ENCODE assay signal across 27 cellular contexts in the genomic region with DNA sequence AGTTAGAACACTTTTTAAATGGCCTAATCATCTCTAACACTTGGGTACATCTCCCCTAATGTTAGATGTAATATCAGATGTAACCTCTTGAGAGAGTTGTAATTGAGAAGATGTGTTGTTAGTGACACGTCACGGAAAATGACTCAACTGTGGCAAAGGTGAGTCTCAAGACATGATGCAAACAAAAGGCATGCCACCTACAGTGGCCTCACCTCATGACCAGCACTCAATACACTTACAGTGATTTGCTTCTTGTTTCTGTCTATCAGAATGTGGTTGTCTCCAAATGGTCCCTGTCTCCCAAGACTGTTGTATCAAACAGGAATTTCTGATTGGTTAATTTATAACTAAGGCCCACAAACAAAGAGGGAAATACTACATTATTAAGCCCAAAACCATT.
DNase-seq lines count a peak whose midpoint lies in the region; ATAC-seq and TF ChIP-seq lines count a peak whose summit lies in the region.
"Had no signal": no experiment of that assay in that cellular context is flagged by ENCODE, and none has a peak within 500 bp of the region (broad histone marks: within the 10 kb centered on the region; RNA-seq: fewer than 3 reads in every experiment).

No MANE protein-coding gene starts in this region.

- intact Hi-C loops in HCT116 (cut with micrococcal nuclease) = loop anchor here (1.0 kb wide), 1 partner anchor 308 kb away; no protein-coding TSS in a partner anchor
- intact Hi-C loops in esophagus squamous epithelium (cut with DNase I) = no loop called here

- no peak overlapping the region for H2AK5ac ChIP-seq in mesendoderm (ENCODE audit: low read length)

- no peak overlapping the region for H3K18ac ChIP-seq in mesendoderm (ENCODE audit: low read length)

- no peaks in the 10 kb centered on the region for H3K79me2 ChIP-seq in HCT116 (ENCODE audit: insufficient read depth, low read length)
- no peaks in the 10 kb centered on the region for H3K79me2 ChIP-seq in mesendoderm (ENCODE audit: control insufficient read depth, insufficient read depth, low read length)
- H3K79me2 ChIP-seq: parathyroid adenoma had no signal

- H3K27me3 Mint-ChIP-seq in stimulated activated naive B cell treated with anti-CD40 and anti-IgM and Interleukin-4, amounts not matched to agents 10 μg/mL and 1 μg/mL and 100 μg/mL, for 72 hours = no peaks in the 10 kb centered on the region
- H3K27me3 Mint-ChIP-seq: activated CD4-positive, alpha-beta memory T cell treated with anti-CD3 and anti-CD28 coated beads for 36 hours; activated naive CD4-positive, alpha-beta T cell treated with anti-CD3 and anti-CD28 coated beads, Interleukin-2, amount 10 ng/mL, durations not matched to agents 7 days and 5 days; B cell; natural killer cell treated with Interleukin-12 subunit alpha and Interleukin-12 subunit beta and Interleukin-15 and Interleukin-18, amount 100 ng/mL, for 72 hours had no signal

- H3K56ac ChIP-seq in mesendoderm (ENCODE audit: low read length) = no peak overlapping the region

- POLR2A ChIA-PET in HCT116 (lab: Charles Lee) = interaction anchor here (0.7 kb wide), 1 partner anchor 1802 kb away, joined by 3 read pairs; no protein-coding TSS in a partner anchor

- DNase-seq in HCT116 (ENCODE audit: low read depth, low spot score) = peak; percentile 93
- peak; percentile 5 for DNase-seq in MG63
- peak; percentile 98 for DNase-seq in epithelial cell of esophagus (ENCODE audit: low read depth)
- peak; percentile 57 for DNase-seq in mesendoderm
- DNase-seq in GOT3 (lab: John Stamatoyannopoulos, UW) = no peak
- DNase-seq in esophagus squamous epithelium (lab: John Stamatoyannopoulos, UW) = no peak
- DNase-seq in stimulated activated naive B cell treated with anti-CD40 and anti-IgM and Interleukin-4, amounts not matched to agents 10 μg/mL and 1 μg/mL and 100 μg/mL, for 72 hours = no peak
- DNase-seq: activated CD4-positive, alpha-beta memory T cell treated with anti-CD3 and anti-CD28 coated beads for 36 hours; activated naive CD4-positive, alpha-beta T cell treated with anti-CD3 and anti-CD28 coated beads, Interleukin-2, amount 10 ng/mL, durations not matched to agents 7 days and 5 days; activated T-cell treated with anti-CD3 and anti-CD28 coated beads, Interleukin-2, amount 50 U/mL, for 4 hours; aorta; Caco-2; foreskin melanocyte; H9; KBM-7; left colon; NCI-H1105; NCI-H2081; NCI-H524; stimulated activated CD4-positive, alpha-beta T cell treated with anti-CD3 and anti-CD28 coated beads, Interleukin-2, amount 100 ng/mL, for 24 hours; stomach; T-helper 2 cell had no signal

- no peaks in the 10 kb centered on the region for H3K4me1 Mint-ChIP-seq in stimulated activated naive B cell treated with anti-CD40 and anti-IgM and Interleukin-4, amounts not matched to agents 10 μg/mL and 1 μg/mL and 100 μg/mL, for 72 hours
- H3K4me1 Mint-ChIP-seq: activated naive CD4-positive, alpha-beta T cell treated with anti-CD3 and anti-CD28 coated beads, Interleukin-2, amount 10 ng/mL, durations not matched to agents 7 days and 5 days; B cell; H9; mesothelial cell of epicardium had no signal

- H3K4me1 ChIP-seq in HCT116 (ENCODE audit: control insufficient read depth in 1 of 2, insufficient read depth in 2 of 2, low read length in 2 of 2) = peaks cover 8 to 22% of the 10 kb centered on the region in 2 experiments; a peak in 3 of 4 replicates
- H3K4me1 ChIP-seq in mesendoderm (ENCODE audit: control insufficient read depth, low read depth, low read length) = no peaks in the 10 kb centered on the region
- H3K4me1 ChIP-seq in esophagus squamous epithelium = no peaks in the 10 kb centered on the region
- H3K4me1 ChIP-seq: Caco-2, parathyroid adenoma, stomach had no signal

- ATAC-seq in HCT116 = peak; percentile 86
- no peak for ATAC-seq in stimulated activated naive B cell treated with anti-CD40 and anti-IgM and Interleukin-4, amounts not matched to agents 10 μg/mL and 1 μg/mL and 100 μg/mL, for 72 hours (replicated peaks)
- ATAC-seq: activated T-cell treated with anti-CD3 and anti-CD28 coated beads, Interleukin-2, amount 50 U/mL, for 4 hours; left colon; natural killer cell treated with Interleukin-12 subunit alpha and Interleukin-12 subunit beta and Interleukin-15 and Interleukin-18, amount 100 ng/mL, for 72 hours had no signal

- no peak for TF ChIP-seq POLR2A in HCT116 (IDR thresholded peaks at IDR 0.05; ENCODE audit: borderline replicate concordance, extremely low read depth, insufficient read depth, insufficient read length)
- no peak for TF ChIP-seq POLR2A in esophagus squamous epithelium (IDR thresholded peaks at IDR 0.05)

- H2AFZ ChIP-seq in HCT116 (ENCODE audit: low read depth, low read length, poor library complexity, severe bottlenecking) = no peak overlapping the region
- H2AFZ ChIP-seq: parathyroid adenoma had no signal

- peak overlapping the region; percentile 12; the same call in 1 of the 2 replicates for H3K9ac ChIP-seq in HCT116 (ENCODE audit: low read length)
- H3K9ac ChIP-seq in mesendoderm (ENCODE audit: low read length) = no peak overlapping the region
- H3K9ac ChIP-seq: parathyroid adenoma had no signal

- H3K4ac ChIP-seq in mesendoderm (ENCODE audit: low read depth, low read length) = no peak overlapping the region

- no peak overlapping the region for H4K5ac ChIP-seq in mesendoderm (ENCODE audit: low read length)

- H3K9me2 ChIP-seq in HCT116 (ENCODE audit: insufficient read depth) = no peaks in the 10 kb centered on the region

- WGBS in mesendoderm (ENCODE audit: extremely low coverage, insufficient coverage, low lambda C conversion rate) = no CpG with 5 or more reads among the region's 2 CpGs
- 67 to 91% methylated on average over 2 of the region's 2 CpGs for WGBS in esophagus squamous epithelium, 2 donors

- no peak overlapping the region for H2BK5ac ChIP-seq in mesendoderm (ENCODE audit: low read length)

- no peaks in the 10 kb centered on the region for H3K36me3 Mint-ChIP-seq in stimulated activated naive B cell treated with anti-CD40 and anti-IgM and Interleukin-4, amounts not matched to agents 10 μg/mL and 1 μg/mL and 100 μg/mL, for 72 hours
- H3K36me3 Mint-ChIP-seq: activated CD4-positive, alpha-beta memory T cell treated with anti-CD3 and anti-CD28 coated beads for 36 hours; activated naive CD4-positive, alpha-beta T cell treated with anti-CD3 and anti-CD28 coated beads, Interleukin-2, amount 10 ng/mL, durations not matched to agents 7 days and 5 days; mesothelial cell of epicardium; natural killer cell treated with Interleukin-12 subunit alpha and Interleukin-12 subunit beta and Interleukin-15 and Interleukin-18, amount 100 ng/mL, for 72 hours; type B pancreatic cell had no signal

- RAD21 ChIA-PET in HCT116 (lab: Charles Lee; ENCODE audit: low non-redundant PET in 1 of 2, low total read pairs in 2 of 2, uncharacterized antibody in 2 of 2, unreplicated experiment in 2 of 2) = no interaction called here

- H2BK15ac ChIP-seq in mesendoderm (replicated peaks; ENCODE audit: low read depth) = no peak overlapping the region

- H3K27me3 ChIP-seq in HCT116 (ENCODE audit: insufficient read depth, low read length) (no peaks in the 10 kb centered on the region), MG63 (no peaks in the 10 kb centered on the region), mesendoderm (ENCODE audit: insufficient read depth, low read length, poor library complexity) (no peaks in the 10 kb centered on the region), esophagus squamous epithelium (no peaks in the 10 kb centered on the region)
- H3K27me3 ChIP-seq: stomach had no signal

- H2BK120ac ChIP-seq in mesendoderm (ENCODE audit: low read depth, low read length) = no peak overlapping the region

- H3K4me2 ChIP-seq in HCT116 (ENCODE audit: low read length) (peak overlapping the region; percentile 59), mesendoderm (ENCODE audit: low read length) (no peak overlapping the region)

- no TSS peak for BruUV-seq in HCT116 (replicated peaks; lab: Mats Ljungman, UMichigan)

- TF ChIP-seq RAD21 in HCT116 (IDR thresholded peaks at IDR 0.05; ENCODE audit: low read depth) = no peak

- H3K9me3 ChIP-seq in HCT116 (ENCODE audit: control insufficient read depth in 1 of 2, insufficient read depth in 1 of 2, low read depth in 1 of 2, low read length in 2 of 2) = no peaks in the 10 kb centered on the region
- H3K9me3 ChIP-seq in MG63 = no peaks in the 10 kb centered on the region
- H3K9me3 ChIP-seq in esophagus squamous epithelium = no peaks in the 10 kb centered on the region
- H3K9me3 ChIP-seq: Caco-2, stomach had no signal

- no peak overlapping the region for H3K23ac ChIP-seq in mesendoderm (ENCODE audit: low read length)

- H4K8ac ChIP-seq in mesendoderm (ENCODE audit: low read depth, low read length) = no peak overlapping the region

- H3K27ac ChIP-seq in HCT116 (ENCODE audit: low read depth, low read length) (no peak overlapping the region), mesendoderm (ENCODE audit: low read depth, low read length) (no peak overlapping the region), esophagus squamous epithelium (no peak overlapping the region)
- H3K27ac ChIP-seq: parathyroid adenoma, stomach had no signal

- peaks cover 1 to 6% of the 10 kb centered on the region in 2 donors for H3K9me3 Mint-ChIP-seq in stimulated activated naive B cell treated with anti-CD40 and anti-IgM and Interleukin-4, amounts not matched to agents 10 μg/mL and 1 μg/mL and 100 μg/mL, for 72 hours
- H3K9me3 Mint-ChIP-seq: activated CD4-positive, alpha-beta memory T cell treated with anti-CD3 and anti-CD28 coated beads for 36 hours; activated naive CD4-positive, alpha-beta T cell treated with anti-CD3 and anti-CD28 coated beads, Interleukin-2, amount 10 ng/mL, durations not matched to agents 7 days and 5 days; H9 had no signal

- no peak overlapping the region for H3K4me3 Mint-ChIP-seq in stimulated activated naive B cell treated with anti-CD40 and anti-IgM and Interleukin-4, amounts not matched to agents 10 μg/mL and 1 μg/mL and 100 μg/mL, for 72 hours
- H3K4me3 Mint-ChIP-seq: activated CD4-positive, alpha-beta memory T cell treated with anti-CD3 and anti-CD28 coated beads for 36 hours; activated naive CD4-positive, alpha-beta T cell treated with anti-CD3 and anti-CD28 coated beads, Interleukin-2, amount 10 ng/mL, durations not matched to agents 7 days and 5 days; activated T-cell treated with anti-CD3 and anti-CD28 coated beads, Interleukin-2, amount 50 U/mL, for 4 hours; B cell; H9; mesothelial cell of epicardium; natural killer cell treated with Interleukin-12 subunit alpha and Interleukin-12 subunit beta and Interleukin-15 and Interleukin-18, amount 100 ng/mL, for 72 hours; type B pancreatic cell had no signal

- H3K36me3 ChIP-seq in HCT116 (ENCODE audit: control insufficient read depth in 1 of 2, insufficient read depth in 2 of 2, low read length in 2 of 2) (no peaks in the 10 kb centered on the region), MG63 (no peaks in the 10 kb centered on the region), mesendoderm (ENCODE audit: control insufficient read depth, insufficient read depth, low read length) (no peaks in the 10 kb centered on the region), esophagus squamous epithelium (no peaks in the 10 kb centered on the region)
- H3K36me3 ChIP-seq: stomach had no signal

- H3K4me3 ChIP-seq in HCT116 (replicated peaks in 1 of 2; ENCODE audit: low read depth in 1 of 2, low read length in 2 of 2) = peak overlapping the region in 1 of 2 experiments; percentile 14; a peak in 1 of 4 replicates
- no peak overlapping the region for H3K4me3 ChIP-seq in MG63
- H3K4me3 ChIP-seq in epithelial cell of esophagus (ENCODE audit: low read length) = no peak overlapping the region
- no peak overlapping the region for H3K4me3 ChIP-seq in mesendoderm (ENCODE audit: low read length)
- no peak overlapping the region for H3K4me3 ChIP-seq in esophagus squamous epithelium
- H3K4me3 ChIP-seq: stomach had no signal

- H3K79me1 ChIP-seq in mesendoderm (ENCODE audit: low read length) = no peaks in the 10 kb centered on the region

- no peak for TF ChIP-seq CTCF in HCT116 (IDR thresholded peaks at IDR 0.05 in 2 of 3, conservative IDR thresholded peaks at IDR 0.05 in 1 of 3; ENCODE audit: borderline replicate concordance in 1 of 3, insufficient read depth in 1 of 3, low read depth in 2 of 3, low read length in 2 of 3)
- TF ChIP-seq CTCF in epithelial cell of esophagus (IDR thresholded peaks at IDR 0.05; ENCODE audit: insufficient read depth, low read depth, low read length, missing control alignments) = peak; percentile 4
- TF ChIP-seq CTCF in esophagus squamous epithelium (IDR thresholded peaks at IDR 0.05) = no peak

- CTCF ChIA-PET in HCT116 (lab: Charles Lee) = no interaction called here

- no peak overlapping the region for H3K27ac Mint-ChIP-seq in stimulated activated naive B cell treated with anti-CD40 and anti-IgM and Interleukin-4, amounts not matched to agents 10 μg/mL and 1 μg/mL and 100 μg/mL, for 72 hours
- H3K27ac Mint-ChIP-seq: activated CD4-positive, alpha-beta memory T cell treated with anti-CD3 and anti-CD28 coated beads for 36 hours; activated naive CD4-positive, alpha-beta T cell treated with anti-CD3 and anti-CD28 coated beads, Interleukin-2, amount 10 ng/mL, durations not matched to agents 7 days and 5 days; B cell; H9; mesothelial cell of epicardium; natural killer cell treated with Interleukin-12 subunit alpha and Interleukin-12 subunit beta and Interleukin-15 and Interleukin-18, amount 100 ng/mL, for 72 hours; type B pancreatic cell had no signal

- H4K20me1 ChIP-seq in HCT116 (ENCODE audit: insufficient read depth) = no peaks in the 10 kb centered on the region

Comparison
In these comparisons a context has a peak if more than half of its experiments do, and no peak if none do; other contexts are left out.
1. DNase-seq: peak in HCT116 (single experiment), MG63 (single experiment), epithelial cell of esophagus (single experiment) and mesendoderm (single experiment); none in GOT3 (single experiment), esophagus squamous epithelium (single experiment) and stimulated activated naive B cell treated with anti-CD40 and anti-IgM and Interleukin-4, amounts not matched to agents 10 μg/mL and 1 μg/mL and 100 μg/mL, for 72 hours (single experiment).